ENCODE assay signal across 15 cellular contexts in genomic region chr6:105364243-105364642, GRCh38. TPM values are rescaled to one million over a fixed set of nuclear protein-coding genes. Genes with fewer than 3 reads are reported as not detected.
DNase-seq lines count a peak whose midpoint lies in the region; TF ChIP-seq lines count a peak whose summit lies in the region.
"Had no signal": no experiment of that assay in that cellular context is flagged by ENCODE, and none has a peak within 500 bp of the region (broad histone marks: within the 10 kb centered on the region; RNA-seq: fewer than 3 reads in every experiment).

No MANE protein-coding gene starts in this region.

- no peaks in the 10 kb centered on the region for H3K27me3 Mint-ChIP-seq in MCF 10A (ENCODE audit: insufficient read depth, unreplicated experiment)
- H3K27me3 Mint-ChIP-seq: activated CD4-positive, alpha-beta T cell treated with anti-CD3 and anti-CD28 coated beads, Interleukin-2, amount 10 ng/mL, durations not matched to agents 7 days and 5 days; CD4-positive, CD25-positive, alpha-beta regulatory T cell had no signal

- peak overlapping the region; percentile 3 for H3K4me3 Mint-ChIP-seq in MCF 10A (ENCODE audit: unreplicated experiment)
- H3K4me3 Mint-ChIP-seq: activated CD4-positive, alpha-beta T cell treated with anti-CD3 and anti-CD28 coated beads, Interleukin-2, amount 10 ng/mL, durations not matched to agents 7 days and 5 days; activated T-cell treated with anti-CD3 and anti-CD28 coated beads, Interleukin-2, amount 50 U/mL, for 72 hours; CD4-positive, CD25-positive, alpha-beta regulatory T cell; mesothelial cell of epicardium had no signal

- peak; percentile 72 for DNase-seq in RPMI7951 (ENCODE audit: low read depth)
- DNase-seq in MCF 10A (ENCODE audit: unreplicated experiment): peak; percentile 61
- peak; percentile 10 to 62 for DNase-seq in lung microvascular endothelial cell (ENCODE audit: low read depth in 2 of 2)
- no peak for DNase-seq in osteoblast (ENCODE audit: insufficient read length, low spot score, missing footprints)
- no peak for DNase-seq in thyroid gland
- no peak for DNase-seq in cortex of kidney (lab: John Stamatoyannopoulos, UW)
- DNase-seq: activated CD4-positive, alpha-beta T cell treated with anti-CD3 and anti-CD28 coated beads, Interleukin-2, amount 10 ng/mL, durations not matched to agents 7 days and 5 days; activated T-cell treated with anti-CD3 and anti-CD28 coated beads, Interleukin-2, amount 50 U/mL, for 72 hours; CD4-positive, CD25-positive, alpha-beta regulatory T cell; NCI-H510A treated with DMSO at 0.1 percent for 48 hours; PC-9; tibial artery had no signal

- no peak overlapping the region for H3K4me3 ChIP-seq in osteoblast (ENCODE audit: insufficient read depth, low read length)
- H3K4me3 ChIP-seq in thyroid gland (replicated peaks in 1 of 3): no peak overlapping the region
- H3K4me3 ChIP-seq: PC-9, prostate gland, tibial artery had no signal

- no peak overlapping the region for H3K4me2 ChIP-seq in osteoblast (ENCODE audit: insufficient read depth, low read length)
- H3K4me2 ChIP-seq: PC-9 had no signal

- no TSS peak for BruUV-seq in MCF 10A (replicated peaks; lab: Mats Ljungman, UMichigan)

- H3K27ac Mint-ChIP-seq in MCF 10A (ENCODE audit: low read depth, unreplicated experiment): peak overlapping the region; percentile 78
- H3K27ac Mint-ChIP-seq: activated CD4-positive, alpha-beta T cell treated with anti-CD3 and anti-CD28 coated beads, Interleukin-2, amount 10 ng/mL, durations not matched to agents 7 days and 5 days; activated T-cell treated with anti-CD3 and anti-CD28 coated beads, Interleukin-2, amount 50 U/mL, for 72 hours; CD4-positive, CD25-positive, alpha-beta regulatory T cell; mesothelial cell of epicardium had no signal

- H2AFZ ChIP-seq in osteoblast (ENCODE audit: low read length): no peak overlapping the region
- H2AFZ ChIP-seq: PC-9 had no signal

- H3K9me3 ChIP-seq in osteoblast (ENCODE audit: low read depth, low read length) (no peaks in the 10 kb centered on the region), thyroid gland (no peaks in the 10 kb centered on the region)
- H3K9me3 ChIP-seq: prostate gland, tibial artery had no signal

- TF ChIP-seq CTCF in MCF 10A (IDR thresholded peaks at IDR 0.05; ENCODE audit: unreplicated experiment): no peak
- TF ChIP-seq CTCF in osteoblast (IDR thresholded peaks at IDR 0.05; ENCODE audit: extremely low read depth, low read depth, low read length): no peak
- no peak for TF ChIP-seq CTCF in thyroid gland (IDR thresholded peaks at IDR 0.05)

- no peak for TF ChIP-seq POLR2A in thyroid gland (IDR thresholded peaks at IDR 0.05)

- no peaks in the 10 kb centered on the region for H4K20me1 ChIP-seq in osteoblast (ENCODE audit: insufficient read depth, low read length)

- peaks cover 36% of the 10 kb centered on the region for H3K4me1 Mint-ChIP-seq in MCF 10A (ENCODE audit: insufficient read depth, unreplicated experiment)

- POLR2A ChIA-PET in MCF 10A (lab: Yijun Ruan, JAX): interaction anchor here (0.7 to 7.1 kb wide), 13 partner anchors 10 to 276 kb away, joined by 3 to 114 read pairs (median 6); partner anchors contain the start of gene PREP

- H3K4me1 ChIP-seq in osteoblast (ENCODE audit: insufficient read depth, low read length) (peaks cover 17% of the 10 kb centered on the region), thyroid gland (no peaks in the 10 kb centered on the region)
- H3K4me1 ChIP-seq: prostate gland, tibial artery had no signal

- WGBS in thyroid gland, 2 donors: 83 to 87% methylated on average over 11 of the region's 11 CpGs

- peaks cover 1% of the 10 kb centered on the region for H3K79me2 ChIP-seq in osteoblast (ENCODE audit: insufficient read depth, low read length)

- intact Hi-C loops in MCF 10A (cut with micrococcal nuclease) (loop anchor here (5.0 kb wide), 1 partner anchor 227 kb away; a partner anchor contains a TSS), thyroid gland (cut with DNase I) (no loop called here)

- CTCF ChIA-PET in MCF 10A (lab: Yijun Ruan, JAX): interaction anchor here (0.6 to 7.8 kb wide), 19 partner anchors 9 to 286 kb away, joined by 3 to 117 read pairs (median 6); partner anchors contain the start of gene PREP

- peaks cover 57% of the 10 kb centered on the region for H3K36me3 Mint-ChIP-seq in MCF 10A (ENCODE audit: insufficient read depth, unreplicated experiment)

- H3K27ac ChIP-seq in temporal lobe (ENCODE audit: low read depth, low read length) (peak overlapping the region; percentile 19), osteoblast (ENCODE audit: low read depth, low read length) (no peak overlapping the region), thyroid gland (no peak overlapping the region)
- H3K27ac ChIP-seq: PC-9, prostate gland, tibial artery had no signal

- peaks cover 12% of the 10 kb centered on the region for H3K36me3 ChIP-seq in osteoblast (ENCODE audit: insufficient read depth, low read length)
- H3K36me3 ChIP-seq in thyroid gland: no peaks in the 10 kb centered on the region
- H3K36me3 ChIP-seq: prostate gland had no signal

- H3K27me3 ChIP-seq in osteoblast (ENCODE audit: insufficient read depth, low read length) (no peaks in the 10 kb centered on the region), thyroid gland (no peaks in the 10 kb centered on the region)
- H3K27me3 ChIP-seq: tibial artery had no signal

- no peaks in the 10 kb centered on the region for H3K9me3 Mint-ChIP-seq in MCF 10A (ENCODE audit: unreplicated experiment)
- H3K9me3 Mint-ChIP-seq: activated CD4-positive, alpha-beta T cell treated with anti-CD3 and anti-CD28 coated beads, Interleukin-2, amount 10 ng/mL, durations not matched to agents 7 days and 5 days; activated T-cell treated with anti-CD3 and anti-CD28 coated beads, Interleukin-2, amount 50 U/mL, for 72 hours; CD4-positive, CD25-positive, alpha-beta regulatory T cell had no signal

RNA-seq across cellular contexts. Expression of gene PREP, which starts 38.6 kb away (rescaled TPM):
- total RNA-seq in RPMI7951 (2014; rRNA removed; shearing (Covaris generic)): 23.6 and 26.1 TPM in 2 replicates
- 57.8 and 67.6 TPM in 2 replicates for total RNA-seq in MCF 10A (2022)
- 16.3 and 18.7 TPM in 2 replicates for total RNA-seq in lung microvascular endothelial cell
- total RNA-seq in temporal lobe: 41.6 TPM
- 15.0 and 17.7 TPM in 2 replicates for total RNA-seq in osteoblast
- 10 to 100 TPM; 13.7 to 21.7 (median 16.6) TPM for total RNA-seq in thyroid gland

Comparison
In these comparisons a context has a peak if more than half of its experiments do, and no peak if none do; other contexts are left out.
1. DNase-seq: peak in RPMI7951 (single experiment), MCF 10A (single experiment) and lung microvascular endothelial cell (2 of 2); none in osteoblast (single experiment), thyroid gland (0 of 2) and cortex of kidney (single experiment).